ENCODE assay signal across 9 cellular contexts in the genomic region with DNA sequence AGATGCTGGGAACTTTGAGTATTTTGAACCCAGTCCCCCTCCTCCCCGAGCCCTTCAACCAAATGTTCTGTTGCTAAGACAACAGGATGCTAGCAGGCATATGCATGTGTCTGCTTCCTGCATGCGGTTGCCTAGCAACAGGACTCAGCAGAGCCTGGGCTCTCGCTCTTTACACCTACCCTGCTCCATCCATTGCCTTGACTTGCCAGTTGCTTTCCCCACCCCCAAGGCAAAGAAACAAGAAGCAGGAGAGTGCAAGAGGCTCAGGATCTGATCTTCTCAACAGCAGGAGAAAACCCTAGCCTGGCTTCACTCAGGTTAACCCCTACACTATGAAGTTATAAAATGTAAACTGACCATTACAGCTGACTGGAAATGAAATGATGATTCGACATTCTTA.
A peak's percentile ranks its signal among the peaks of the same experiment; 100 is the strongest.
DNase-seq lines count a peak whose midpoint lies in the region; ATAC-seq lines count a peak whose summit lies in the region.
"Had no signal": no experiment of that assay in that cellular context is flagged by ENCODE, and none has a peak within 500 bp of the region (broad histone marks: within the 10 kb centered on the region; RNA-seq: fewer than 3 reads in every experiment).

No MANE protein-coding gene starts in this region.

- DNase-seq in activated CD4-positive, alpha-beta T cell treated with anti-CD3 and anti-CD28 coated beads, Interleukin-2, amount 10 ng/mL, durations not matched to agents 24 days and 14 days = peak; percentile 61
- DNase-seq in activated CD4-positive, alpha-beta T cell treated with anti-CD3 and anti-CD28 coated beads for 4 hours = no peak
- peak; percentile 5 for DNase-seq in SW480 (ENCODE audit: low spot score)
- peak; percentile 68 for DNase-seq in retina
- no peak for DNase-seq in NCI-H2107 (lab: John Stamatoyannopoulos, UW)
- no peak for DNase-seq in epidermal melanocyte (ENCODE audit: insufficient read length, low spot score)
- DNase-seq: stimulated activated CD4-positive, alpha-beta T cell treated with anti-CD3 and anti-CD28 coated beads, Interleukin-1b, Interleukin-23, amount 100 ng/mL, for 48 hours had no signal

- no peaks in the 10 kb centered on the region for H3K27me3 Mint-ChIP-seq in activated CD4-positive, alpha-beta T cell treated with anti-CD3 and anti-CD28 coated beads, Interleukin-2, amount 10 ng/mL, durations not matched to agents 24 days and 14 days

- peak; percentile 57 for ATAC-seq in HG03439 (IDR thresholded peaks at IDR 0.05; ENCODE audit: unreplicated experiment)
- no peak for ATAC-seq in HG02970 (IDR thresholded peaks at IDR 0.05; ENCODE audit: low FRiP score, unreplicated experiment)

- no peak overlapping the region for H3K27ac Mint-ChIP-seq in activated CD4-positive, alpha-beta T cell treated with anti-CD3 and anti-CD28 coated beads, Interleukin-2, amount 10 ng/mL, durations not matched to agents 24 days and 14 days

- H3K36me3 Mint-ChIP-seq in activated CD4-positive, alpha-beta T cell treated with anti-CD3 and anti-CD28 coated beads, Interleukin-2, amount 10 ng/mL, durations not matched to agents 24 days and 14 days (ENCODE audit: low read depth) = no peaks in the 10 kb centered on the region

- intact Hi-C loops in activated CD4-positive, alpha-beta T cell treated with anti-CD3 and anti-CD28 coated beads, Interleukin-2, amount 10 ng/mL, durations not matched to agents 24 days and 14 days (cut with micrococcal nuclease) = no loop called here

- no peaks in the 10 kb centered on the region for H3K9me3 Mint-ChIP-seq in activated CD4-positive, alpha-beta T cell treated with anti-CD3 and anti-CD28 coated beads, Interleukin-2, amount 10 ng/mL, durations not matched to agents 24 days and 14 days

- no peak overlapping the region for H3K4me3 Mint-ChIP-seq in activated CD4-positive, alpha-beta T cell treated with anti-CD3 and anti-CD28 coated beads, Interleukin-2, amount 10 ng/mL, durations not matched to agents 24 days and 14 days

- H3K4me1 Mint-ChIP-seq in activated CD4-positive, alpha-beta T cell treated with anti-CD3 and anti-CD28 coated beads, Interleukin-2, amount 10 ng/mL, durations not matched to agents 24 days and 14 days = no peaks in the 10 kb centered on the region

Comparison
In these comparisons a context has a peak if more than half of its experiments do, and no peak if none do; other contexts are left out.
1. DNase-seq: peak in activated CD4-positive, alpha-beta T cell treated with anti-CD3 and anti-CD28 coated beads, Interleukin-2, amount 10 ng/mL, durations not matched to agents 24 days and 14 days (single experiment), SW480 (single experiment) and retina (single experiment); none in activated CD4-positive, alpha-beta T cell treated with anti-CD3 and anti-CD28 coated beads for 4 hours (0 of 2), NCI-H2107 (single experiment) and epidermal melanocyte (single experiment).